Comparison of ENCODE assay signal across 9 cellular contexts in genomic region chr2:26720322-26721166, GRCh38. TPM values are rescaled to one million over a fixed set of nuclear protein-coding genes. Genes with fewer than 3 reads are reported as not detected.
DNase-seq lines count a peak whose midpoint lies in the region; ATAC-seq and TF ChIP-seq lines count a peak whose summit lies in the region.
"Had no signal": no experiment of that assay in that cellular context is flagged by ENCODE, and none has a peak within 500 bp of the region (broad histone marks: within the 10 kb centered on the region; RNA-seq: fewer than 3 reads in every experiment).

No MANE protein-coding gene starts in this region.

- DNase-seq in dermis microvascular lymphatic vessel endothelial cell (ENCODE audit: low read depth in 2 of 2) (peak; percentile 67 to 72), mesothelial cell of epicardium (ENCODE audit: low spot score in 2 of 2, unreplicated experiment in 2 of 2) (peak in 1 of 2 experiments; percentile 60), middle frontal gyrus (ENCODE audit: extremely low spot score, low spot score) (no peak), nephron progenitor cell (no peak)
- no peak for DNase-seq in stimulated activated CD4-positive, alpha-beta T cell treated with anti-CD3 and anti-CD28 coated beads, Interleukin-2, amount 100 ng/mL, for 24 hours

- TF ChIP-seq CTCF in mesothelial cell of epicardium (IDR thresholded peaks at IDR 0.05; ENCODE audit: unreplicated experiment) (no peak), nephron progenitor cell (IDR thresholded peaks at IDR 0.05) (no peak)

- H3K4me3 ChIP-seq in ACC112 (ENCODE audit: low read depth, low read length): peak overlapping the region; percentile 13; the same call in 1 of the 2 replicates

- H3K27me3 Mint-ChIP-seq in mesothelial cell of epicardium (ENCODE audit: low read depth) (no peaks in the 10 kb centered on the region), nephron progenitor cell (ENCODE audit: low read depth, poor library complexity) (peaks cover 7% of the 10 kb centered on the region)

- no peaks in the 10 kb centered on the region for H3K36me3 Mint-ChIP-seq in mesothelial cell of epicardium
- H3K36me3 Mint-ChIP-seq in nephron progenitor cell (ENCODE audit: low read depth): no peaks in the 10 kb centered on the region

- H3K27ac Mint-ChIP-seq in mesothelial cell of epicardium (peak overlapping the region; percentile 87), nephron progenitor cell (no peak overlapping the region)

- H3K79me2 ChIP-seq in ACC112 (ENCODE audit: control insufficient read depth, insufficient read depth, low read length, unreplicated experiment): no peaks in the 10 kb centered on the region

- H3K4me3 Mint-ChIP-seq in mesothelial cell of epicardium (no peak overlapping the region), nephron progenitor cell (no peak overlapping the region)

- H3K27me3 ChIP-seq in ACC112 (ENCODE audit: insufficient read depth, low read length): no peaks in the 10 kb centered on the region

- no peaks in the 10 kb centered on the region for H3K9me3 Mint-ChIP-seq in mesothelial cell of epicardium
- H3K9me3 Mint-ChIP-seq in nephron progenitor cell: no peaks in the 10 kb centered on the region

- no peak overlapping the region for H2AFZ ChIP-seq in ACC112 (ENCODE audit: low read length, unreplicated experiment)

- peaks cover 58% of the 10 kb centered on the region for H3K4me1 ChIP-seq in ACC112 (ENCODE audit: control insufficient read depth, insufficient read depth, low read length, unreplicated experiment)

- H3K27ac ChIP-seq in ACC112 (ENCODE audit: low read depth, low read length) (peak overlapping the region; percentile 84), KOPT-K1 (ENCODE audit: low read depth, low read length, poor library complexity, severe bottlenecking) (peak overlapping the region; percentile 26)
- H3K27ac ChIP-seq: C4-2B had no signal

- ATAC-seq in HG02610 (IDR thresholded peaks at IDR 0.05; ENCODE audit: unreplicated experiment): no peak

- H3K4me1 Mint-ChIP-seq in mesothelial cell of epicardium (peaks cover 32% of the 10 kb centered on the region), nephron progenitor cell (peaks cover 17% of the 10 kb centered on the region)

- H3K36me3 ChIP-seq in ACC112 (ENCODE audit: insufficient read depth, low read length) (no peaks in the 10 kb centered on the region), KOPT-K1 (ENCODE audit: insufficient read depth, low read length) (no peaks in the 10 kb centered on the region)

- no peaks in the 10 kb centered on the region for H3K9me3 ChIP-seq in KOPT-K1 (ENCODE audit: insufficient read depth, low read length, poor library complexity, severe bottlenecking)

RNA-seq across cellular contexts. Expression of gene KCNK3, which starts 28.0 kb away (rescaled TPM):
- total RNA-seq in dermis microvascular lymphatic vessel endothelial cell: not detected in 2 replicates
- total RNA-seq in mesothelial cell of epicardium: 6.3 to 6.9 TPM (median 6.6 TPM) in 3 replicates

RNA-seq across cellular contexts. Expression of gene SLC35F6, which starts 43.5 kb away (rescaled TPM):
- total RNA-seq in dermis microvascular lymphatic vessel endothelial cell (28.6 and 57.0 TPM in 2 replicates), mesothelial cell of epicardium (25.2 to 26.8 TPM (median 26.0 TPM) in 3 replicates)

Comparison
In these comparisons a context has a peak if more than half of its experiments do, and no peak if none do; other contexts are left out.
1. DNase-seq: peak in dermis microvascular lymphatic vessel endothelial cell (2 of 2); none in middle frontal gyrus (single experiment), nephron progenitor cell (single experiment) and stimulated activated CD4-positive, alpha-beta T cell treated with anti-CD3 and anti-CD28 coated beads, Interleukin-2, amount 100 ng/mL, for 24 hours (0 of 2).